Comparison of ENCODE assay signal across 8 cellular contexts in the genomic region with DNA sequence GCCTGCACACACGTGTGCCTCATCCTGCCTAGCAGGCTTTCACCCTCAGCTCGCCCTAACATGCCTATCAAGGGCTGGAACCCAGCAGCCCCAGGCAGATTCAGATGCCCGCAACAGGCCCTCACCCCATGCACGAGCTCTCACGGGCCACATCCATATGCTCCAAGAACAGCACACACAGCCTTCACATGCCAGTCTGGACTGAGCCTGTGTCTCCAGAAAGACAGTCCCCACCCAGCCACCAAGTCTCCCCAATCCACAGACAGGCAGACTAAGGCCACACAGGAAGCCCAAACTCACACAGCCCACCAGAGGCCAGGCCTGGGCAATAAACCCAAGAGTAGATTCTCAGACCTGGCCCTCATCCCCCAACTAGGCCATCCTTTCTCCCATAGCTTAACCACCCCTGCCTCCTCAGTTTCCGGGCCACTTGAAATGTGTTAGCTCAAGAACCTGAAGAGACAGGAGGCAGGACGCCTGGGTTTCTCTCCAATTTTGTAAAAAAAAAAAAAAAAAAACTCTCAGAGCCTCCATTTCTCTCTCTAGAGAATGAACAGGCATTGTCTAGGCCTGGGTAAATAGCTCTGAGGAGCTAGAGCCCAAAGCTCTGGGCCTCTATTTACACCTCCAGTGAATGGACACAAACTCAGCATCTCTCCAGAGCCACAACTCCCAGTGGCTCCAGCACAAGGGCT. TPM values are rescaled to one million over a fixed set of nuclear protein-coding genes. Genes with fewer than 3 reads are reported as not detected.
DNase-seq lines count a peak whose midpoint lies in the region; ATAC-seq and TF ChIP-seq lines count a peak whose summit lies in the region.

No MANE protein-coding gene starts in this region.

- H3K4me1 ChIP-seq in right cardiac atrium (ENCODE audit: control insufficient read depth, insufficient read depth, low read length), result peaks cover 19% of the 10 kb centered on the region

- H3K9me3 Mint-ChIP-seq in HFFc6 (no peaks in the 10 kb centered on the region), activated B cell treated with CpG ODN at 0.5 μM for 24 hours (no peaks in the 10 kb centered on the region)

- no peaks in the 10 kb centered on the region for H3K27me3 Mint-ChIP-seq in HFFc6 (ENCODE audit: insufficient read depth)
- H3K27me3 Mint-ChIP-seq in activated B cell treated with CpG ODN at 0.5 μM for 24 hours, result no peaks in the 10 kb centered on the region

- ATAC-seq in activated B cell treated with CpG ODN at 0.5 μM for 24 hours (ENCODE audit: low read depth) (no peak), right cardiac atrium (no peak)

- POLR2A ChIA-PET in activated B cell treated with CpG ODN at 0.5 μM for 24 hours (lab: Charles Lee), result interaction anchor here (0.6 to 1.1 kb wide), 7 partner anchors 9 to 1005 kb away, joined by 3 to 7 read pairs (median 3); partner anchors contain the start of gene PPRC1

- no peaks in the 10 kb centered on the region for H3K9me3 ChIP-seq in right cardiac atrium (ENCODE audit: control insufficient read depth, low read length)

- H3K4me1 Mint-ChIP-seq in HFFc6 (ENCODE audit: low read depth) (peaks cover 57% of the 10 kb centered on the region), activated B cell treated with CpG ODN at 0.5 μM for 24 hours (peaks cover 50% of the 10 kb centered on the region)

- CTCF ChIA-PET in activated B cell treated with CpG ODN at 0.5 μM for 24 hours (lab: Charles Lee), result interaction anchor here (0.6 kb wide), 1 partner anchor 229 kb away, joined by 3 read pairs; no protein-coding TSS in a partner anchor

- H3K27ac Mint-ChIP-seq in HFFc6 (peak overlapping the region; percentile 68), activated B cell treated with CpG ODN at 0.5 μM for 24 hours (peak overlapping the region; percentile 35)

- intact Hi-C loops in activated B cell treated with CpG ODN at 0.5 μM for 24 hours (cut with micrococcal nuclease) (no loop called here), right cardiac atrium (cut with DNase I) (no loop called here)

- WGBS in right cardiac atrium, result 45% methylated on average over 7 of the region's 7 CpGs

- TF ChIP-seq CTCF in HFFc6 (IDR thresholded peaks at IDR 0.05), result no peak
- TF ChIP-seq CTCF in activated B cell treated with CpG ODN at 0.5 μM for 24 hours (IDR thresholded peaks at IDR 0.05), result no peak

- H3K4me3 Mint-ChIP-seq in HFFc6 (peak overlapping the region; percentile 94), activated B cell treated with CpG ODN at 0.5 μM for 24 hours (peak overlapping the region; percentile 79)

- peak overlapping the region; percentile 20 for H3K27ac ChIP-seq in right cardiac atrium (ENCODE audit: low read length)

- peak overlapping the region; percentile 85 for H3K4me3 ChIP-seq in right cardiac atrium (ENCODE audit: low read length)

- no peaks in the 10 kb centered on the region for H3K27me3 ChIP-seq in right cardiac atrium (ENCODE audit: control insufficient read depth, insufficient read depth)

- peaks cover 21% of the 10 kb centered on the region for H3K36me3 Mint-ChIP-seq in HFFc6 (ENCODE audit: low read depth)
- H3K36me3 Mint-ChIP-seq in activated B cell treated with CpG ODN at 0.5 μM for 24 hours (ENCODE audit: low read depth), result peaks cover 34% of the 10 kb centered on the region

- DNase-seq in HFFc6 (no peak), activated B cell treated with CpG ODN at 0.5 μM for 24 hours (no peak), right cardiac atrium (no peak), SIG-M5 (lab: John Stamatoyannopoulos, UW) (no peak), globus pallidus (ENCODE audit: low spot score) (no peak), NCI-H187 treated with DMSO at 0.1 percent for 48 hours (lab: John Stamatoyannopoulos, UW) (no peak), NCI-H187 (lab: John Stamatoyannopoulos, UW) (no peak)
- peak; percentile 38 for DNase-seq in stimulated activated CD8-positive, alpha-beta memory T cell treated with anti-CD3 and anti-CD28 coated beads, Interleukin-4, amount 100 ng/mL, for 48 hours

RNA-seq across cellular contexts. Expression of gene LDB1, which starts 6.8 kb away (rescaled TPM):
- total RNA-seq in HFFc6 (2021; fragmentation: NEBNext Ultra II Directional; extraction: Animal tissue kit (Norgen Biotek cat#: 25700)), result 10 to 100 TPM; 51.6 to 64.8 (median 59.3) TPM
- total RNA-seq in activated B cell treated with CpG ODN at 0.5 μM for 24 hours, result 54.0 and 61.9 TPM in 2 replicates
- 10 to 100 TPM; 48.7 to 90.9 (median 70.3) TPM for total RNA-seq in right cardiac atrium
- polyA plus RNA-seq in right cardiac atrium, result 45.5 TPM

RNA-seq across cellular contexts. Expression of gene PPRC1, which starts 19.4 kb away (rescaled TPM):
- total RNA-seq in HFFc6 (2021; fragmentation: NEBNext Ultra II Directional; extraction: Animal tissue kit (Norgen Biotek cat#: 25700)), result 10 to 100 TPM; 49.4 to 56.6 (median 53.8) TPM
- total RNA-seq in activated B cell treated with CpG ODN at 0.5 μM for 24 hours (65.1 and 77.2 TPM in 2 replicates), right cardiac atrium (10 to 100 TPM; 12.7 to 28.3 (median 15.3) TPM)
- polyA plus RNA-seq in right cardiac atrium, result 11.6 TPM

RNA-seq across cellular contexts. Expression of gene NOLC1, which starts 38.8 kb away (rescaled TPM):
- total RNA-seq in HFFc6 (2021; fragmentation: NEBNext Ultra II Directional; extraction: Animal tissue kit (Norgen Biotek cat#: 25700)), result 10 to 100 TPM; 47.6 to 62.2 (median 58.4) TPM
- total RNA-seq in activated B cell treated with CpG ODN at 0.5 μM for 24 hours, result 95.1 and 106 TPM in 2 replicates
- total RNA-seq in right cardiac atrium, result 10 to 100 TPM; 28.8 to 38.0 (median 31.7) TPM
- 18.4 TPM for polyA plus RNA-seq in right cardiac atrium

RNA-seq across cellular contexts. Expression of gene HPS6, which starts 48.3 kb away (rescaled TPM):
- total RNA-seq in HFFc6 (2021; fragmentation: NEBNext Ultra II Directional; extraction: Animal tissue kit (Norgen Biotek cat#: 25700)), result 10 to 100 TPM; 22.0 to 29.4 (median 24.0) TPM
- total RNA-seq in activated B cell treated with CpG ODN at 0.5 μM for 24 hours, result 22.8 and 23.0 TPM in 2 replicates
- 10 to 100 TPM; 10.5 to 12.0 (median 11.1) TPM for total RNA-seq in right cardiac atrium
- 8.6 TPM for polyA plus RNA-seq in right cardiac atrium

RNA-seq across cellular contexts. Expression of gene ARMH3, which starts 57.4 kb away (rescaled TPM):
- total RNA-seq in HFFc6 (2021; fragmentation: NEBNext Ultra II Directional; extraction: Animal tissue kit (Norgen Biotek cat#: 25700)), result 10 to 100 TPM; 18.0 to 21.7 (median 18.8) TPM
- total RNA-seq in activated B cell treated with CpG ODN at 0.5 μM for 24 hours, result 26.8 and 35.4 TPM in 2 replicates
- 10 to 100 TPM; 43.2 to 87.3 (median 53.7) TPM for total RNA-seq in right cardiac atrium
- 38.1 TPM for polyA plus RNA-seq in right cardiac atrium
